In genomic region chr11:78727816-78728215, GRCh38 we compare ENCODE assay signal across 16 cellular contexts.
"Had no signal": no experiment of that assay in that cellular context is flagged by ENCODE, and none has a peak within 500 bp of the region (broad histone marks: within the 10 kb centered on the region; RNA-seq: fewer than 3 reads in every experiment).

No MANE protein-coding gene starts in this region.

- DNase-seq: activated CD4-positive, alpha-beta memory T cell treated with anti-CD3 and anti-CD28 coated beads for 36 hours; activated CD4-positive, alpha-beta T cell treated with anti-CD3 and anti-CD28 coated beads for 36 hours; activated CD8-positive, alpha-beta memory T cell treated with anti-CD3 and anti-CD28 coated beads, Interleukin-2, amount 10 ng/mL, durations not matched to agents 7 days and 5 days; activated naive CD4-positive, alpha-beta T cell treated with anti-CD3 and anti-CD28 coated beads, Interleukin-2, amount 50 U/mL, for 16 hours; activated T-cell treated with anti-CD3 and anti-CD28 coated beads, Interleukin-2, amount 50 U/mL, for 1 hour; dermis blood vessel endothelial cell; gastrocnemius medialis; heart right ventricle; left colon; naive thymus-derived CD4-positive, alpha-beta T cell; stimulated activated CD4-positive, alpha-beta T cell treated with anti-CD3 and anti-CD28 coated beads, Interleukin-12 subunit alpha, Interleukin-12 subunit beta, amount 100 ng/mL, for 4 hours; stimulated activated CD4-positive, alpha-beta T cell treated with anti-CD3 and anti-CD28 coated beads, Interleukin-2, amount 100 ng/mL, for 24 hours; T-helper 9 cell had no signal

- H3K4me3 Mint-ChIP-seq: activated CD4-positive, alpha-beta memory T cell treated with anti-CD3 and anti-CD28 coated beads for 36 hours; activated CD4-positive, alpha-beta T cell treated with anti-CD3 and anti-CD28 coated beads for 36 hours; activated CD8-positive, alpha-beta memory T cell treated with anti-CD3 and anti-CD28 coated beads, Interleukin-2, amount 10 ng/mL, durations not matched to agents 7 days and 5 days; naive thymus-derived CD4-positive, alpha-beta T cell had no signal

- H3K27ac ChIP-seq: epithelial cell of prostate, gastrocnemius medialis, heart right ventricle, parathyroid adenoma had no signal

- H3K4me3 ChIP-seq: adrenal gland, gastrocnemius medialis, heart right ventricle had no signal

- H3K4me1 ChIP-seq: adrenal gland, gastrocnemius medialis, parathyroid adenoma had no signal

- ATAC-seq: activated CD4-positive, alpha-beta T cell treated with anti-CD3 and anti-CD28 coated beads for 36 hours; activated CD8-positive, alpha-beta memory T cell treated with anti-CD3 and anti-CD28 coated beads, Interleukin-2, amount 10 ng/mL, durations not matched to agents 7 days and 5 days; gastrocnemius medialis; heart right ventricle; left colon; naive thymus-derived CD4-positive, alpha-beta T cell had no signal

- H3K9me3 Mint-ChIP-seq: activated CD4-positive, alpha-beta memory T cell treated with anti-CD3 and anti-CD28 coated beads for 36 hours had no signal

- H3K9me3 ChIP-seq: adrenal gland, gastrocnemius medialis, heart right ventricle had no signal

- H3K36me3 ChIP-seq: adrenal gland, gastrocnemius medialis, heart right ventricle had no signal

- H3K4me1 Mint-ChIP-seq: activated CD4-positive, alpha-beta T cell treated with anti-CD3 and anti-CD28 coated beads for 36 hours; activated CD8-positive, alpha-beta memory T cell treated with anti-CD3 and anti-CD28 coated beads, Interleukin-2, amount 10 ng/mL, durations not matched to agents 7 days and 5 days; naive thymus-derived CD4-positive, alpha-beta T cell had no signal

- H3K27ac Mint-ChIP-seq: activated CD4-positive, alpha-beta memory T cell treated with anti-CD3 and anti-CD28 coated beads for 36 hours; activated CD4-positive, alpha-beta T cell treated with anti-CD3 and anti-CD28 coated beads for 36 hours; activated CD8-positive, alpha-beta memory T cell treated with anti-CD3 and anti-CD28 coated beads, Interleukin-2, amount 10 ng/mL, durations not matched to agents 7 days and 5 days; naive thymus-derived CD4-positive, alpha-beta T cell had no signal

- H3K27me3 ChIP-seq: adrenal gland, gastrocnemius medialis had no signal
